In genomic region chr9:2158729-2159128, GRCh38 we compare ENCODE assay signal across 8 cellular contexts.
A peak's percentile ranks its signal among the peaks of the same experiment; 100 is the strongest.
DNase-seq lines count a peak whose midpoint lies in the region; TF ChIP-seq lines count a peak whose summit lies in the region.

No MANE protein-coding gene starts in this region.

- H3K27me3 ChIP-seq in kidney epithelial cell (ENCODE audit: control insufficient read depth, insufficient read depth, low read length), result no peaks in the 10 kb centered on the region

- DNase-seq in T-helper 1 cell (no peak), kidney epithelial cell (ENCODE audit: low read depth) (no peak), superior temporal gyrus (ENCODE audit: extremely low spot score) (peak; percentile 56), head of caudate nucleus (no peak), ureter (ENCODE audit: low spot score) (no peak), GM10248 (ENCODE audit: extremely low spot score) (no peak)
- no peak for DNase-seq in activated naive CD8-positive, alpha-beta T cell treated with anti-CD3 and anti-CD28 coated beads for 36 hours

- no peaks in the 10 kb centered on the region for H3K9me3 Mint-ChIP-seq in T-helper 1 cell treated with Interleukin-12 subunit alpha and Interleukin-12 subunit beta and Interleukin-4 antibody, amounts not matched to agents 30 μg/mL and 1 μg/mL, for 36 hours
- H3K9me3 Mint-ChIP-seq in activated naive CD8-positive, alpha-beta T cell treated with anti-CD3 and anti-CD28 coated beads for 36 hours, result no peaks in the 10 kb centered on the region

- peak overlapping the region; percentile 58 for H3K4me3 Mint-ChIP-seq in T-helper 1 cell treated with Interleukin-12 subunit alpha and Interleukin-12 subunit beta and Interleukin-4 antibody, amounts not matched to agents 30 μg/mL and 1 μg/mL, for 36 hours
- peak overlapping the region; percentile 91 for H3K4me3 Mint-ChIP-seq in activated naive CD8-positive, alpha-beta T cell treated with anti-CD3 and anti-CD28 coated beads for 36 hours

- no peaks in the 10 kb centered on the region for H3K36me3 ChIP-seq in kidney epithelial cell (ENCODE audit: control insufficient read depth, insufficient read depth, low read length)

- peak overlapping the region; percentile 36 for H3K4me3 ChIP-seq in kidney epithelial cell (ENCODE audit: low read depth, low read length)

- POLR2A ChIA-PET in GM10248 (lab: Yijun Ruan, JAX), result no interaction called here

- TF ChIP-seq CTCF in kidney epithelial cell (IDR thresholded peaks at IDR 0.05; ENCODE audit: insufficient read depth, low read length, poor library complexity, severe bottlenecking) (no peak), GM10248 (IDR thresholded peaks at IDR 0.05; ENCODE audit: control extremely low read depth, extremely low read depth, low read depth, missing control alignments) (no peak)

- no peak overlapping the region for H3K27ac Mint-ChIP-seq in T-helper 1 cell treated with Interleukin-12 subunit alpha and Interleukin-12 subunit beta and Interleukin-4 antibody, amounts not matched to agents 30 μg/mL and 1 μg/mL, for 36 hours
- peak overlapping the region; percentile 97 for H3K27ac Mint-ChIP-seq in activated naive CD8-positive, alpha-beta T cell treated with anti-CD3 and anti-CD28 coated beads for 36 hours

- peaks cover 13% of the 10 kb centered on the region for H3K36me3 Mint-ChIP-seq in T-helper 1 cell treated with Interleukin-12 subunit alpha and Interleukin-12 subunit beta and Interleukin-4 antibody, amounts not matched to agents 30 μg/mL and 1 μg/mL, for 36 hours (ENCODE audit: low read depth)
- peaks cover 10% of the 10 kb centered on the region for H3K36me3 Mint-ChIP-seq in activated naive CD8-positive, alpha-beta T cell treated with anti-CD3 and anti-CD28 coated beads for 36 hours

- H3K27me3 Mint-ChIP-seq in T-helper 1 cell treated with Interleukin-12 subunit alpha and Interleukin-12 subunit beta and Interleukin-4 antibody, amounts not matched to agents 30 μg/mL and 1 μg/mL, for 36 hours (ENCODE audit: low read depth), result no peaks in the 10 kb centered on the region
- no peaks in the 10 kb centered on the region for H3K27me3 Mint-ChIP-seq in activated naive CD8-positive, alpha-beta T cell treated with anti-CD3 and anti-CD28 coated beads for 36 hours

- intact Hi-C loops in head of caudate nucleus (cut with DNase I), result no loop called here

- H3K4me1 Mint-ChIP-seq in T-helper 1 cell treated with Interleukin-12 subunit alpha and Interleukin-12 subunit beta and Interleukin-4 antibody, amounts not matched to agents 30 μg/mL and 1 μg/mL, for 36 hours (ENCODE audit: low read depth), result peaks cover 32% of the 10 kb centered on the region
- peaks cover 53% of the 10 kb centered on the region for H3K4me1 Mint-ChIP-seq in activated naive CD8-positive, alpha-beta T cell treated with anti-CD3 and anti-CD28 coated beads for 36 hours

- CTCF ChIA-PET in GM10248 (lab: Yijun Ruan, JAX), result interaction anchor here (1.0 to 3.5 kb wide), 4 partner anchors 9 to 24 kb away, joined by 3 to 12 read pairs (median 6); no protein-coding TSS in a partner anchor
